20 cellular contexts compared by ENCODE assay signal in the genomic region with DNA sequence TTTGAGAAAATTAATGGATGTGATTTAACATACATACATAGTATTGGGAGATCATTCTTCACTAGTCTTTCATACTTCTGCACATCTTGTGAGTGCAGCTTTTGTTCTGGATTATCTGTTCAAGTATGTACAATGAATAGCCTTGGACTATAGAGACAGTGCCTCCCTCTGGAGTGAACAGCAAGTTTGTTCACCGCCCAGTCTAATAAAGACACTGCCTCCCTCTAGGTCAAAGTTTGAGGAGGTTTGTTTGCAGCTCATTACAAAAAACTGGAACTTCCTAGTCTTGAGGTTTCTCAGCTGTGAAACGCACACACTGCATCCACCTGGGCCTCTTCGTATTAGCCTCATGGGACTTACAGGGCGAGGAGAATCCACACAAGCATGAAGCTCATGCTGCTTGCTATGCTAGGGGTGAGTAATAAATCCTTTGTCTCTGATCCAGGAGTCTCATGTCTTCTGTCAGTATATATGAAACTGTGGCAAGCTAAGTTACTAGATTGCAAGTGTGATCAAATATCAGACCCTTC. TPM values are rescaled to one million over a fixed set of nuclear protein-coding genes. Genes with fewer than 3 reads are reported as not detected.
DNase-seq lines count a peak whose midpoint lies in the region; ATAC-seq, FAIRE-seq and TF ChIP-seq lines count a peak whose summit lies in the region.
"Had no signal": no experiment of that assay in that cellular context is flagged by ENCODE, and none has a peak within 500 bp of the region (broad histone marks: within the 10 kb centered on the region; RNA-seq: fewer than 3 reads in every experiment).

No MANE protein-coding gene starts in this region.

- H3K79me2 ChIP-seq in HepG2 (ENCODE audit: insufficient read depth, low read length): no peaks in the 10 kb centered on the region
- no peaks in the 10 kb centered on the region for H3K79me2 ChIP-seq in GM12878 (ENCODE audit: control insufficient read depth, insufficient read depth, low read length)

- TF ChIP-seq EP300 in HepG2 (IDR thresholded peaks at IDR 0.05; ENCODE audit: low read depth in 2 of 2, low read length in 2 of 2): peak in 1 of 2 experiments; percentile 36; a peak in 1 of 4 replicates
- TF ChIP-seq EP300 in HepG2 (CRISPR knock-in tag; IDR thresholded peaks at IDR 0.05; ENCODE audit: borderline replicate concordance): no peak
- TF ChIP-seq EP300 in GM12878 (IDR thresholded peaks at IDR 0.05; ENCODE audit: borderline replicate concordance in 1 of 2, control insufficient read depth in 1 of 2, low read depth in 2 of 2, low read length in 2 of 2): no peak

- no peak overlapping the region for H3K4me3 Mint-ChIP-seq in nephron
- H3K4me3 Mint-ChIP-seq: CD4-positive, alpha-beta memory T cell; H9; T-cell had no signal

- no TSS peak for BruUV-seq in HepG2 (replicated peaks; lab: Mats Ljungman, UMichigan)
- no TSS peak for BruUV-seq in GM12878 (replicated peaks; lab: Mats Ljungman, UMichigan)

- H3K9me3 Mint-ChIP-seq in nephron: peaks cover 3% of the 10 kb centered on the region
- H3K9me3 Mint-ChIP-seq: CD4-positive, alpha-beta memory T cell; T-cell had no signal

- H2AFZ ChIP-seq in HepG2 (ENCODE audit: low read length): no peak overlapping the region
- no peak overlapping the region for H2AFZ ChIP-seq in GM12878 (ENCODE audit: control insufficient read depth, low read depth, low read length)

- 4% methylated on average over 4 of the region's 4 CpGs for whole genome bisulfite sequencing in HepG2 (ENCODE audit: low lambda C conversion rate)
- 86% methylated on average over 4 of the region's 4 CpGs for WGBS in right lobe of liver (ENCODE audit: insufficient coverage, low coverage, low lambda C conversion rate, missing lambda C conversion rate)
- 25% methylated on average over 4 of the region's 4 CpGs for WGBS in GM12878 (ENCODE audit: insufficient coverage, insufficient replicate concordance, low lambda C conversion rate, missing lambda C conversion rate)

- peak; percentile 72 for ATAC-seq in HepG2
- ATAC-seq in right lobe of liver: no peak
- ATAC-seq in GM12878: peak; percentile 54
- no peak for ATAC-seq in GM18502 (IDR thresholded peaks at IDR 0.05; ENCODE audit: poor library complexity, unreplicated experiment)
- ATAC-seq in GM19455 (IDR thresholded peaks at IDR 0.05; ENCODE audit: unreplicated experiment): no peak
- ATAC-seq: T-cell had no signal

- POLR2A ChIA-PET in HepG2 (lab: Yijun Ruan, JAX): interaction anchor here (1.0 to 4.0 kb wide), 3 partner anchors 14 to 62 kb away, joined by 3 to 40 read pairs (median 3); partner anchors contain the start of gene LAPTM4A
- POLR2A ChIA-PET in GM12878 (lab: Charles Lee): no interaction called here

- H3K4me1 ChIP-seq in HepG2 (ENCODE audit: insufficient read depth, low read length): peaks cover 81% of the 10 kb centered on the region
- H3K4me1 ChIP-seq in right lobe of liver: no peaks in the 10 kb centered on the region
- no peaks in the 10 kb centered on the region for H3K4me1 ChIP-seq in GM12878 (ENCODE audit: control insufficient read depth, insufficient read depth, low read length)

- peaks cover 55% of the 10 kb centered on the region for H3K4me1 Mint-ChIP-seq in nephron
- H3K4me1 Mint-ChIP-seq: CD4-positive, alpha-beta memory T cell; T-cell had no signal

- intact Hi-C loops in HepG2 (cut with micrococcal nuclease; ENCODE audit: unreplicated experiment): loop anchor here (1.0 kb wide), 1 partner anchor 27 kb away; no protein-coding TSS in a partner anchor
- intact Hi-C loops in right lobe of liver (cut with DNase I): no loop called here
- intact Hi-C loops in GM12878 (cut with micrococcal nuclease; ENCODE audit: unreplicated experiment): no loop called here

- SMC1A ChIA-PET in GM12878 (lab: Charles Lee; ENCODE audit: uncharacterized antibody, unreplicated experiment): interaction anchor here (1.4 kb wide), 1 partner anchor 62 kb away, joined by 8 read pairs; no protein-coding TSS in a partner anchor

- CTCF ChIA-PET in HepG2 (lab: Yijun Ruan, JAX; ENCODE audit: low intra/inter-chr PET ratio, low total read pairs) (no interaction called here), GM12878 (lab: Yijun Ruan, JAX) (interaction anchor here (1.2 to 3.9 kb wide), 5 partner anchors 11 to 334 kb away, joined by 3 to 26 read pairs (median 5); no protein-coding TSS in a partner anchor)

- peak; percentile 65 for DNase-seq in HepG2 (ENCODE audit: low spot score)
- DNase-seq in right lobe of liver: no peak
- DNase-seq in GM12878 (ENCODE audit: low read depth, low spot score): no peak
- DNase-seq in C1 segment of cervical spinal cord (lab: John Stamatoyannopoulos, UW): no peak
- DNase-seq: CD4-positive, alpha-beta memory T cell; DMS53; EL; H9; MV-4-11; NCI-H1417 treated with DMSO at 0.1 percent for 48 hours; NCI-H2029; NCI-H446; SHP77 treated with DMSO at 0.1 percent for 48 hours; SK-N-SH; T-cell had no signal

- TF ChIP-seq RAD21 in HepG2 (CRISPR knock-in tag; IDR thresholded peaks at IDR 0.05): 0 out of 2 replicates have a peak, but pooled peaks have one; percentile 16
- no peak for TF ChIP-seq RAD21 in GM12878 (IDR thresholded peaks at IDR 0.05; ENCODE audit: insufficient read depth, low read depth, low read length)

- peak overlapping the region in 2 of 3 experiments; percentile 15 to 43 for H3K27ac Mint-ChIP-seq in nephron
- H3K27ac Mint-ChIP-seq: CD4-positive, alpha-beta memory T cell; H9; T-cell had no signal

- RAD21 ChIA-PET in GM12878 (lab: Charles Lee; ENCODE audit: unreplicated experiment): interaction anchor here (1.2 to 2.4 kb wide), 3 partner anchors 12 to 62 kb away, joined by 3 to 14 read pairs (median 6); no protein-coding TSS in a partner anchor

- no peaks in the 10 kb centered on the region for H3K27me3 Mint-ChIP-seq in nephron (ENCODE audit: low read depth)

- no peaks in the 10 kb centered on the region for H3K9me3 ChIP-seq in HepG2 (ENCODE audit: low read length)
- no peaks in the 10 kb centered on the region for H3K9me3 ChIP-seq in right lobe of liver
- no peaks in the 10 kb centered on the region for H3K9me3 ChIP-seq in GM12878 (replicated peaks; ENCODE audit: control insufficient read depth, insufficient read depth, low read length)
- H3K9me3 ChIP-seq: SK-N-SH had no signal

- H3K27ac ChIP-seq in HepG2 (ENCODE audit: extremely low read length, insufficient read depth, low read length) (no peak overlapping the region), right lobe of liver (no peak overlapping the region), GM12878 (ENCODE audit: control insufficient read depth, insufficient read depth) (no peak overlapping the region)

- in situ Hi-C loops in HepG2 (cut with HindIII; ENCODE audit: extremely low pct_ligation_motif_present, low pct_unique_long_range_greater_than_20kb) (no loop called here), GM12878 (cut with MboI) (no loop called here)

- H4K20me1 ChIP-seq in HepG2 (ENCODE audit: insufficient read depth, low read length): no peaks in the 10 kb centered on the region
- H4K20me1 ChIP-seq in GM12878 (ENCODE audit: control insufficient read depth, insufficient read depth): no peaks in the 10 kb centered on the region

- H3K36me3 ChIP-seq in HepG2 (replicated peaks in 1 of 2; ENCODE audit: control insufficient read depth in 1 of 2, insufficient read depth in 2 of 2, low read length in 2 of 2) (no peaks in the 10 kb centered on the region), right lobe of liver (no peaks in the 10 kb centered on the region), GM12878 (ENCODE audit: control insufficient read depth in 2 of 2, insufficient read depth in 2 of 2, low read length in 1 of 2) (no peaks in the 10 kb centered on the region)

- no peak overlapping the region for H3K9ac ChIP-seq in HepG2 (ENCODE audit: insufficient read depth, low read depth, low read length)
- no peak overlapping the region for H3K9ac ChIP-seq in GM12878 (ENCODE audit: control insufficient read depth, insufficient read depth, low read length)
- H3K9ac ChIP-seq: SK-N-SH had no signal

- TF ChIP-seq CTCF in HepG2 (CRISPR knock-in tag; IDR thresholded peaks at IDR 0.05) (peak; percentile 67), right lobe of liver (IDR thresholded peaks at IDR 0.05) (no peak), GM12878 (IDR thresholded peaks at IDR 0.05 in 2 of 3, conservative IDR thresholded peaks at IDR 0.05 in 1 of 3; ENCODE audit: control insufficient read depth in 2 of 3, extremely low read depth in 1 of 3, insufficient read depth in 1 of 3, low read depth in 3 of 3, low read length in 3 of 3) (0 out of 6 replicates have a peak, but pooled peaks of 1 of the 3 experiments have one; percentile 5), nephron (IDR thresholded peaks at IDR 0.05; ENCODE audit: unreplicated experiment in 3 of 3) (no peak)

- TF ChIP-seq POLR2A in HepG2 (IDR thresholded peaks at IDR 0.05; ENCODE audit: insufficient read depth in 1 of 2, low read depth in 2 of 2, low read length in 2 of 2) (no peak), right lobe of liver (IDR thresholded peaks at IDR 0.05) (no peak), GM12878 (IDR thresholded peaks at IDR 0.05; ENCODE audit: low read depth, low read length) (no peak)

- FAIRE-seq in HepG2 (lab: Jason Lieb, UNC) (peak; percentile 55), GM12878 (lab: Jason Lieb, UNC) (no peak)
- FAIRE-seq: GM12891, GM18507 had no signal

- H3K27me3 ChIP-seq in HepG2 (ENCODE audit: control insufficient read depth in 1 of 2, insufficient read depth in 2 of 2, low read length in 2 of 2) (no peaks in the 10 kb centered on the region; a peak in 1 of 5 replicates), right lobe of liver (no peaks in the 10 kb centered on the region), GM12878 (replicated peaks in 1 of 2; ENCODE audit: control insufficient read depth in 2 of 2, insufficient read depth in 2 of 2, low read length in 1 of 2) (no peaks in the 10 kb centered on the region; a peak in 2 of 4 replicates)

- peak overlapping the region; percentile 31 for H3K4me2 ChIP-seq in HepG2 (ENCODE audit: low read depth, low read length)
- H3K4me2 ChIP-seq in GM12878 (ENCODE audit: control insufficient read depth, insufficient read depth): no peak overlapping the region
- H3K4me2 ChIP-seq: SK-N-SH had no signal

- no peaks in the 10 kb centered on the region for H3K36me3 Mint-ChIP-seq in nephron (ENCODE audit: low read depth)
- H3K36me3 Mint-ChIP-seq: CD4-positive, alpha-beta memory T cell; T-cell had no signal

- H3K4me3 ChIP-seq in HepG2 (replicated peaks in 1 of 3; ENCODE audit: insufficient read depth in 1 of 3, low read depth in 2 of 3, low read length in 3 of 3) (no peak overlapping the region), right lobe of liver (no peak overlapping the region), GM12878 (no peak overlapping the region)

RNA-seq across cellular contexts. Expression of gene LAPTM4A, which starts 26.0 kb away (rescaled TPM):
- 82.8 and 116 TPM in 2 replicates for total RNA-seq in HepG2 (2016; rRNA removed; fragmentation: Illumina TruSeq; extraction: Trizol)
- total RNA-seq in HepG2 (2016; cell fraction: cytosol; rRNA removed; fragmentation: Illumina TruSeq; extraction: Trizol; ENCODE audit: low read depth): 18.7 and 21.2 TPM in 2 replicates
- total RNA-seq in HepG2 (2016; cell fraction: insoluble cytoplasmic fraction; rRNA removed; fragmentation: Illumina TruSeq; extraction: Trizol): 83.7 and 119 TPM in 2 replicates
- total RNA-seq in HepG2 (2016; cell fraction: membrane; rRNA removed; fragmentation: Illumina TruSeq; extraction: Trizol): 35.7 and 39.5 TPM in 2 replicates
- total RNA-seq in HepG2 (2016; cell fraction: nucleus; rRNA removed; fragmentation: Illumina TruSeq; extraction: Trizol): 127 and 144 TPM in 2 replicates
- polyA plus RNA-seq in HepG2 (2011; rRNA removed): 491 and 558 TPM in 2 replicates
- 344 and 527 TPM in 2 replicates for polyA plus RNA-seq in HepG2 (2011; cell fraction: cytosol; rRNA removed)
- 114 and 137 TPM in 2 replicates for polyA plus RNA-seq in HepG2 (2011; cell fraction: nucleus; rRNA removed)
- 288 and 349 TPM in 2 replicates for polyA plus RNA-seq in HepG2 (2012)
- polyA plus RNA-seq in HepG2 (2016; cell fraction: cytosol; fragmentation: Illumina TruSeq; extraction: Trizol; ENCODE audit: low read depth): 46.6 and 49.9 TPM in 2 replicates
- 181 and 190 TPM in 2 replicates for polyA plus RNA-seq in HepG2 (2016; cell fraction: insoluble cytoplasmic fraction; fragmentation: Illumina TruSeq; extraction: Trizol; ENCODE audit: low read depth)
- polyA plus RNA-seq in HepG2 (2016; cell fraction: membrane; fragmentation: Illumina TruSeq; extraction: Trizol; ENCODE audit: low read depth): 62.5 and 62.8 TPM in 2 replicates
- polyA plus RNA-seq in HepG2 (2016; cell fraction: nucleus; fragmentation: Illumina TruSeq; extraction: Trizol; ENCODE audit: insufficient read depth, low read depth): 365 and 398 TPM in 2 replicates
- polyA minus RNA-seq in HepG2 (2011; rRNA and poly(A)+ RNA removed; ENCODE audit: low replicate concordance): 123 and 176 TPM in 2 replicates
- 150 and 184 TPM in 2 replicates for polyA minus RNA-seq in HepG2 (2011; cell fraction: cytosol; rRNA and poly(A)+ RNA removed)
- polyA minus RNA-seq in HepG2 (2011; cell fraction: nucleus; rRNA and poly(A)+ RNA removed): 93.0 and 135 TPM in 2 replicates
- 100 to 1,000 TPM in 4 of 6 experiments, 10 to 100 TPM in 2; 80.0 to 143 (median 126) TPM for total RNA-seq in right lobe of liver
- 20.7 and 23.4 TPM in 2 replicates for total RNA-seq in GM12878 (2013; cell fraction: nucleolus; rRNA removed)
- 17.8 and 21.2 TPM in 2 replicates for total RNA-seq in GM12878 (2014; rRNA removed)
- total RNA-seq in GM12878 (2014; rRNA removed; fragmentation: Illumina TruSeq; extraction: Trizol): 23.9 and 25.6 TPM in 2 replicates
- total RNA-seq in GM12878 (2021): 26.9 and 27.2 TPM in 2 replicates
- polyA plus RNA-seq in GM12878 (2011; ENCODE audit: low read depth): 21.4 TPM
- polyA plus RNA-seq in GM12878 (2011; rRNA removed): 107 and 126 TPM in 2 replicates
- polyA plus RNA-seq in GM12878 (2011; cell fraction: cytosol; rRNA removed): 51.1 and 59.2 TPM in 2 replicates
- 28.9 and 29.4 TPM in 2 replicates for polyA plus RNA-seq in GM12878 (2011; cell fraction: nucleus; rRNA removed)
- 40.6 and 45.5 TPM in 2 replicates for polyA plus RNA-seq in GM12878 (2012)
- polyA plus RNA-seq in GM12878 (2014; fragmentation: Illumina TruSeq; extraction: Trizol): 38.5 and 52.1 TPM in 2 replicates
- polyA plus RNA-seq in GM12878 (2014; fragmentation: Nextera tagmentation; extraction: Ambion mirVana): 10 to 100 TPM; 77.2 to 87.8 TPM
- 22.8 and 24.7 TPM in 2 replicates for polyA plus RNA-seq in GM12878 (2014; rRNA removed)
- polyA plus RNA-seq in GM12878 (2016; fragmentation: Nextera tagmentation; extraction: Ambion mirVana): 10 to 100 TPM; 53.1 to 62.2 TPM
- 36.8 and 56.5 TPM in 2 replicates for polyA minus RNA-seq in GM12878 (2011; rRNA and poly(A)+ RNA removed)
- polyA minus RNA-seq in GM12878 (2011; cell fraction: cytosol; rRNA and poly(A)+ RNA removed): 13.4 and 15.2 TPM in 2 replicates
- 13.2 and 14.4 TPM in 2 replicates for polyA minus RNA-seq in GM12878 (2011; cell fraction: nucleus; rRNA and poly(A)+ RNA removed)

Comparison
In these comparisons a context has a peak if more than half of its experiments do, and no peak if none do; other contexts are left out.
1. ATAC-seq: peak in HepG2 (single experiment) and GM12878 (single experiment); none in right lobe of liver (0 of 4), GM18502 (single experiment) and GM19455 (single experiment).
2. Of the 75 proteins assayed by ChIP-seq in both HepG2 and GM12878: peak only in HepG2: CBX5, HDAC2, MAX, RAD21 and SMC3; only in GM12878: none; in both: none; in neither: 68; mixed calls (peak in some experiments, not most) for 2.